12 cellular contexts compared by ENCODE assay signal in genomic region chr19:16435999-16436650, GRCh38. TPM values are rescaled to one million over a fixed set of nuclear protein-coding genes. Genes with fewer than 3 reads are reported as not detected.
DNase-seq lines count a peak whose midpoint lies in the region; ATAC-seq, FAIRE-seq and TF ChIP-seq lines count a peak whose summit lies in the region.
"Had no signal": no experiment of that assay in that cellular context is flagged by ENCODE, and none has a peak within 500 bp of the region (broad histone marks: within the 10 kb centered on the region; RNA-seq: fewer than 3 reads in every experiment).

No MANE protein-coding gene starts in this region.

- H3K4me1 ChIP-seq in gastrocnemius medialis: peaks cover 35 to 43% of the 10 kb centered on the region in 2 donors

- no peaks in the 10 kb centered on the region for H3K27me3 ChIP-seq in gastrocnemius medialis

- in situ Hi-C loops in gastrocnemius medialis (cut with MboI; ENCODE audit: low sequenced_read_pairs in 4 of 4): loop anchor here in 1 of 4 donors (10.0 kb wide), 1 partner anchor 59 kb away; the partner anchor contains the start of genes C19orf44 and CALR3

- TF ChIP-seq POLR2A in GM12892 (IDR thresholded peaks at IDR 0.05; ENCODE audit: low read depth, low read length) (no peak), gastrocnemius medialis (IDR thresholded peaks at IDR 0.05) (no peak)

- H3K36me3 ChIP-seq in gastrocnemius medialis: peaks cover 0 to 55% of the 10 kb centered on the region in 2 donors

- no peaks in the 10 kb centered on the region for H3K9me3 ChIP-seq in gastrocnemius medialis

- peak; percentile 38 for FAIRE-seq in GM12892 (lab: Jason Lieb, UNC)
- FAIRE-seq: TTC549 had no signal

- intact Hi-C loops in left cardiac atrium (cut with DNase I) (no loop called here), gastrocnemius medialis (cut with DNase I; ENCODE audit: low total_unique reads) (loop anchor here (5.0 kb wide), 1 partner anchor 36 kb away; the partner anchor contains the start of gene EPS15L1)

- no peak overlapping the region for H3K4me3 ChIP-seq in gastrocnemius medialis

- DNase-seq in GM12892 (ENCODE audit: insufficient read length) (no peak), UCSD-AML1 (lab: John Stamatoyannopoulos, UW; ENCODE audit: unreplicated experiment) (peak; percentile 39), left cardiac atrium (no peak), gastrocnemius medialis (no peak), epidermal melanocyte (ENCODE audit: insufficient read length, low spot score) (no peak), COR-L47 (lab: John Stamatoyannopoulos, UW) (no peak)
- DNase-seq in activated naive CD4-positive, alpha-beta T cell treated with Interleukin-2 at 50 U/mL for 16 hours: no peak

- no peak for TF ChIP-seq CTCF in gastrocnemius medialis (IDR thresholded peaks at IDR 0.05 in 4 of 5, conservative IDR thresholded peaks at IDR 0.05 in 1 of 5)

- ATAC-seq in left cardiac atrium (peak; percentile 41 to 62), gastrocnemius medialis (peak in 1 of 2 donors; percentile 52), HG02981 (IDR thresholded peaks at IDR 0.05; ENCODE audit: unreplicated experiment) (no peak)

- H3K27ac ChIP-seq in gastrocnemius medialis: peak overlapping the region; percentile 66 to 95 (median 88)

RNA-seq across cellular contexts. Expression of gene EPS15L1, which starts 35.6 kb away (rescaled TPM):
- polyA plus RNA-seq in GM12892 (2012; ENCODE audit: missing spikeins): 24.6 TPM
- total RNA-seq in left cardiac atrium: 10 to 100 TPM; 59.9 to 67.4 TPM
- total RNA-seq in gastrocnemius medialis: 10 to 100 TPM; 52.5 to 61.7 (median 59.7) TPM

RNA-seq across cellular contexts. Expression of gene CALR3, which starts 59.8 kb away (rescaled TPM):
- not detected for polyA plus RNA-seq in GM12892 (2012; ENCODE audit: missing spikeins)
- not detected for total RNA-seq in left cardiac atrium
- total RNA-seq in gastrocnemius medialis: not detected
- total RNA-seq: M059J, neural crest cell, subcutaneous adipose tissue had no signal
